7 cellular contexts compared by ENCODE assay signal in the genomic region with DNA sequence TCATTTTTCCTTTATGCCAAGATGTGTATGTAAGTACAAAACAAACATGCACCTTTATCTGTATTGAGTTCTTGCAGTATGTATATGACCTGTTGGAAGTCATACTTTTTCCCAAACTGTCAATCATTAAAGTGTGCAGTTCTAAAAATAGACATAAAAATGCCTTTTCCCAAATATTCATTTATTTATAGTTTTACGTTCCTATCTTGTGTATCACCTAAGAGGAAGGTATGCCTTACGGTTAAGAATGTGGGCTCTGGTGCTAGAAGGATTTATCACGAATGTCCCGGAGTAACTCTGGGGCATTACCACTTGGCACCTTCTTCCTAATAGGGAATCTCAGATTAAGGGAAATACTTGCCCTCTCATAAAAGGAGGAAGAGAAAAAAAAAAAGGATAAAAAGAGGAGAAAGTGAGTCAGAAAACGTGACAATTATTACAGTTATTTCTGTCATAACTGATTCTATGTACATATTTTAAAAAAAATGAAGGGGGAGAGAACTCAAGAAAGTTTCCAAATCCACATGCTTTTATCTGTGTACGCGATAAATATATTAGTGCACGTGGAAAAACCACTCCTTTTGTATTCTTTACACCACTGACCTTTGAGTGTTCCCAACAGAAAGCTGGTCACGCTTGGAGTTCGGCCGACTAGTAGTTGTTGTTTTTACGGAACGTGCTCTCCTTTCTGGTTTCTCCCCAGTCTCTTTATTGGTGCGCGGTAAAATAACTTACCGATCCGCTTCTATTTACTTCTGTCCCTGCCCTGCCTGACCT. TPM values are rescaled to one million over a fixed set of nuclear protein-coding genes. Genes with fewer than 3 reads are reported as not detected.
DNase-seq lines count a peak whose midpoint lies in the region; ATAC-seq, FAIRE-seq and TF ChIP-seq lines count a peak whose summit lies in the region.

No MANE protein-coding gene starts in this region.

- no peak for TF ChIP-seq CTCF in OCI-LY1 (IDR thresholded peaks at IDR 0.05; ENCODE audit: low read length)
- TF ChIP-seq CTCF in fibroblast of villous mesenchyme (IDR thresholded peaks at IDR 0.05; ENCODE audit: insufficient read depth, low read depth, low read length), result no peak
- no peak for TF ChIP-seq CTCF in GM13976 (IDR thresholded peaks at IDR 0.05; ENCODE audit: borderline replicate concordance, control extremely low read depth, extremely low read depth, insufficient read depth, missing control alignments)

- no peaks in the 10 kb centered on the region for H3F3A ChIP-seq in OCI-LY1 (ENCODE audit: insufficient read depth, low read length)

- in situ Hi-C loops in GM13976 (cut with MboI; ENCODE audit: low sequenced_read_pairs, unreplicated experiment), result no loop called here

- H3K79me2 ChIP-seq in OCI-LY1 (ENCODE audit: insufficient read depth, low read length), result peaks cover 37% of the 10 kb centered on the region

- H3K27ac ChIP-seq in OCI-LY1 (ENCODE audit: low read depth, low read length, poor library complexity, severe bottlenecking), result peak overlapping the region; percentile 57
- peak overlapping the region; percentile 91 for H3K27ac ChIP-seq in skeletal muscle tissue (ENCODE audit: low read depth, low read length)

- H3K36me3 ChIP-seq in OCI-LY1 (ENCODE audit: insufficient read depth, low read length), result peaks cover 28% of the 10 kb centered on the region
- H3K36me3 ChIP-seq in skeletal muscle tissue (ENCODE audit: control insufficient read depth in 3 of 3, insufficient read depth in 3 of 3, low read length in 3 of 3), result peaks cover 3 to 6% (median 5%) of the 10 kb centered on the region in 3 donors

- no peaks in the 10 kb centered on the region for H4K20me1 ChIP-seq in OCI-LY1 (ENCODE audit: insufficient read depth, low read length)

- no peak for ATAC-seq in activated CD4-positive, CD25-positive, alpha-beta regulatory T cell treated with anti-CD3 and anti-CD28 coated beads, Interleukin-2, amount 50 U/mL, for 24 hours

- no peaks in the 10 kb centered on the region for H3K27me3 ChIP-seq in OCI-LY1 (ENCODE audit: insufficient read depth, low read length)
- H3K27me3 ChIP-seq in skeletal muscle tissue (ENCODE audit: control insufficient read depth in 3 of 3, insufficient read depth in 3 of 3, low read length in 3 of 3), result no peaks in the 10 kb centered on the region

- peak overlapping the region; percentile 84 for H3K4me2 ChIP-seq in OCI-LY1 (ENCODE audit: low read length)

- peak; percentile 13 for DNase-seq in GM19239 (ENCODE audit: insufficient read length, low spot score)
- peak; percentile 6 for DNase-seq in fibroblast of villous mesenchyme (ENCODE audit: low read depth)
- no peak for DNase-seq in GM13976 (ENCODE audit: low spot score)
- DNase-seq in NCI-H146 treated with DMSO at 0.1 percent for 48 hours (lab: John Stamatoyannopoulos, UW; ENCODE audit: unreplicated experiment), result no peak

- no peak for FAIRE-seq in GM19239 (lab: Jason Lieb, UNC)

- peak overlapping the region; percentile 14; the same call in 1 of the 2 replicates for H2AFZ ChIP-seq in OCI-LY1 (ENCODE audit: low read length)

- H3K9me2 ChIP-seq in OCI-LY1 (ENCODE audit: low read depth, low read length), result no peaks in the 10 kb centered on the region

- no peaks in the 10 kb centered on the region for H3K9me3 ChIP-seq in OCI-LY1 (ENCODE audit: low read length)
- no peaks in the 10 kb centered on the region for H3K9me3 ChIP-seq in skeletal muscle tissue (ENCODE audit: control insufficient read depth in 3 of 3, low read length in 3 of 3)

- H3K4me3 ChIP-seq in OCI-LY1 (ENCODE audit: low read depth, low read length, poor library complexity, severe bottlenecking), result peak overlapping the region; percentile 78
- peak overlapping the region; percentile 89 for H3K4me3 ChIP-seq in fibroblast of villous mesenchyme (ENCODE audit: low read depth, low read length)
- peak overlapping the region; percentile 96 to 98 (median 98) for H3K4me3 ChIP-seq in skeletal muscle tissue (ENCODE audit: low read length in 3 of 3)

- H3K9ac ChIP-seq in OCI-LY1 (ENCODE audit: low read length), result peak overlapping the region; percentile 95
- peak overlapping the region; percentile 85 to 98 (median 97) for H3K9ac ChIP-seq in skeletal muscle tissue (ENCODE audit: low read depth in 1 of 3, low read length in 3 of 3)

- peaks cover 42% of the 10 kb centered on the region for H3K4me1 ChIP-seq in OCI-LY1 (ENCODE audit: insufficient read depth, low read length, severe bottlenecking)
- H3K4me1 ChIP-seq in skeletal muscle tissue (ENCODE audit: control insufficient read depth in 3 of 3, insufficient read depth in 3 of 3, low read length in 3 of 3), result peaks cover 9 to 28% (median 15%) of the 10 kb centered on the region in 3 donors

RNA-seq across cellular contexts. Expression of a gene that starts 0.7 kb away (rescaled TPM):
- total RNA-seq in fibroblast of villous mesenchyme, result 14.2 and 21.3 TPM in 2 replicates
- 15.7 TPM for total RNA-seq in skeletal muscle tissue

RNA-seq across cellular contexts. Expression of a gene that starts 1.1 kb away (rescaled TPM):
- total RNA-seq in fibroblast of villous mesenchyme (17.1 and 18.1 TPM in 2 replicates), skeletal muscle tissue (7.8 TPM)

Comparison
In these comparisons a context has a peak if more than half of its experiments do, and no peak if none do; other contexts are left out.
1. DNase-seq: peak in GM19239 (single experiment) and fibroblast of villous mesenchyme (single experiment); none in GM13976 (single experiment) and NCI-H146 treated with DMSO at 0.1 percent for 48 hours (single experiment).
2. Peak in every context shown above with its lines, with median percentiles within 50 percentile points of each other: H3K4me3 ChIP-seq.